In the genomic region with DNA sequence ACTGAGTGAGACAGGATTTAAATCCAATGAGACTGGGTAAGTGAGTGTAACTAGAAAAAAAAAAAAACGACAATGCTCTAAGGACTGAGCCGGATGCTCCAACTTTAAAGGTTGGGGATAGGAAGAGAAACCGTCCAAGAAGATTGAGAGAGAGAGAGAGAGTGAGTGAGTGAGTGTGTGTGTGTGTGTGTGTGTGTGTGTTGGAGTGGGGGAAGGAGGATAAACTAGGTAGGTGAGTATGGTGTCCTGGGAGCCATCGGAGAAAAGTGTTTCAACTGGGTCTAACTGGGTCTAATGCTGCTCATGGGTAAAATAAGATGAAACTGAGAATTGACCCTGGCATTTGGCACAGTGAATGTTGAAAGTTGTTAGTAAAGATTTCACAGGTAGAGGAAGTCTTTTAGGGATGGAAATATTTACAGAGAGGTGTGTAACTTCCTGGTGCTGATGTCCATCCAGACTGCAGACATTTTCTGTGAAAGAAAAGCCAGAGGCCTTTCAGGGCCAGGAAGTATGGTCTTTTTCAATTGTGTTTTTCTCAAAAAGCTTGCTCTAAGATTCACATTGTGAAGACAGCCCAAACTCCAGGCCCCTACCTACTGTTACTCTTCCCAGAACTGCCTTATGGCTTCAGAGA, we compare ENCODE assay signal across 1 cellular context.
TF ChIP-seq lines count a peak whose summit lies in the region.

No MANE protein-coding gene starts in this region.

TF ChIP-seq in GM23338, 12 proteins besides CTCF, POLR2A, EP300 and RAD21 (continued from another document):
- TF ChIP-seq, protein P1, sequence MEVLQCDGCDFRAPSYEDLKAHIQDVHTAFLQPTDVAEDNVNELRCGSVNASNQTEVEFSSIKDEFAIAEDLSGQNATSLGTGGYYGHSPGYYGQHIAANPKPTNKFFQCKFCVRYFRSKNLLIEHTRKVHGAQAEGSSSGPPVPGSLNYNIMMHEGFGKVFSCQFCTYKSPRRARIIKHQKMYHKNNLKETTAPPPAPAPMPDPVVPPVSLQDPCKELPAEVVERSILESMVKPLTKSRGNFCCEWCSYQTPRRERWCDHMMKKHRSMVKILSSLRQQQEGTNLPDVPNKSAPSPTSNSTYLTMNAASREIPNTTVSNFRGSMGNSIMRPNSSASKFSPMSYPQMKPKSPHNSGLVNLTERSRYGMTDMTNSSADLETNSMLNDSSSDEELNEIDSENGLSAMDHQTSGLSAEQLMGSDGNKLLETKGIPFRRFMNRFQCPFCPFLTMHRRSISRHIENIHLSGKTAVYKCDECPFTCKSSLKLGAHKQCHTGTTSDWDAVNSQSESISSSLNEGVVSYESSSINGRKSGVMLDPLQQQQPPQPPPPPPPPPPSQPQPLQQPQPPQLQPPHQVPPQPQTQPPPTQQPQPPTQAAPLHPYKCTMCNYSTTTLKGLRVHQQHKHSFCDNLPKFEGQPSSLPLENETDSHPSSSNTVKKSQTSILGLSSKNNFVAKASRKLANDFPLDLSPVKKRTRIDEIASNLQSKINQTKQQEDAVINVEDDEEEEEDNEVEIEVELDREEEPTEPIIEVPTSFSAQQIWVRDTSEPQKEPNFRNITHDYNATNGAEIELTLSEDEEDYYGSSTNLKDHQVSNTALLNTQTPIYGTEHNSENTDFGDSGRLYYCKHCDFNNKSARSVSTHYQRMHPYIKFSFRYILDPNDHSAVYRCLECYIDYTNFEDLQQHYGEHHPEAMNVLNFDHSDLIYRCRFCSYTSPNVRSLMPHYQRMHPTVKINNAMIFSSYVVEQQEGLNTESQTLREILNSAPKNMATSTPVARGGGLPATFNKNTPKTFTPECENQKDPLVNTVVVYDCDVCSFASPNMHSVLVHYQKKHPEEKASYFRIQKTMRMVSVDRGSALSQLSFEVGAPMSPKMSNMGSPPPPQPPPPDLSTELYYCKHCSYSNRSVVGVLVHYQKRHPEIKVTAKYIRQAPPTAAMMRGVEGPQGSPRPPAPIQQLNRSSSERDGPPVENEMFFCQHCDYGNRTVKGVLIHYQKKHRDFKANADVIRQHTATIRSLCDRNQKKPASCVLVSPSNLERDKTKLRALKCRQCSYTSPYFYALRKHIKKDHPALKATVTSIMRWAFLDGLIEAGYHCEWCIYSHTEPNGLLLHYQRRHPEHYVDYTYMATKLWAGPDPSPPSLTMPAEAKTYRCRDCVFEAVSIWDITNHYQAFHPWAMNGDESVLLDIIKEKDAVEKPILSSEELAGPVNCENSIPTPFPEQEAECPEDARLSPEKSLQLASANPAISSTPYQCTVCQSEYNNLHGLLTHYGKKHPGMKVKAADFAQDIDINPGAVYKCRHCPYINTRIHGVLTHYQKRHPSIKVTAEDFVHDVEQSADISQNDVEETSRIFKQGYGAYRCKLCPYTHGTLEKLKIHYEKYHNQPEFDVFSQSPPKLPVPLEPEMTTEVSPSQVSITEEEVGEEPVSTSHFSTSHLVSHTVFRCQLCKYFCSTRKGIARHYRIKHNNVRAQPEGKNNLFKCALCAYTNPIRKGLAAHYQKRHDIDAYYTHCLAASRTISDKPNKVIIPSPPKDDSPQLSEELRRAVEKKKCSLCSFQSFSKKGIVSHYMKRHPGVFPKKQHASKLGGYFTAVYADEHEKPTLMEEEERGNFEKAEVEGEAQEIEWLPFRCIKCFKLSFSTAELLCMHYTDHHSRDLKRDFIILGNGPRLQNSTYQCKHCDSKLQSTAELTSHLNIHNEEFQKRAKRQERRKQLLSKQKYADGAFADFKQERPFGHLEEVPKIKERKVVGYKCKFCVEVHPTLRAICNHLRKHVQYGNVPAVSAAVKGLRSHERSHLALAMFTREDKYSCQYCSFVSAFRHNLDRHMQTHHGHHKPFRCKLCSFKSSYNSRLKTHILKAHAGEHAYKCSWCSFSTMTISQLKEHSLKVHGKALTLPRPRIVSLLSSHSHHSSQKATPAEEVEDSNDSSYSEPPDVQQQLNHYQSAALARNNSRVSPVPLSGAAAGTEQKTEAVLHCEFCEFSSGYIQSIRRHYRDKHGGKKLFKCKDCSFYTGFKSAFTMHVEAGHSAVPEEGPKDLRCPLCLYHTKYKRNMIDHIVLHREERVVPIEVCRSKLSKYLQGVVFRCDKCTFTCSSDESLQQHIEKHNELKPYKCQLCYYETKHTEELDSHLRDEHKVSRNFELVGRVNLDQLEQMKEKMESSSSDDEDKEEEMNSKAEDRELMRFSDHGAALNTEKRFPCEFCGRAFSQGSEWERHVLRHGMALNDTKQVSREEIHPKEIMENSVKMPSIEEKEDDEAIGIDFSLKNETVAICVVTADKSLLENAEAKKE (CRISPR knock-in tag; IDR thresholded peaks at IDR 0.05): no peak
